8 cellular contexts compared by ENCODE assay signal in genomic region chr14:102590667-102591099, GRCh38. TPM values are rescaled to one million over a fixed set of nuclear protein-coding genes. Genes with fewer than 3 reads are reported as not detected.
DNase-seq lines count a peak whose midpoint lies in the region; ATAC-seq and TF ChIP-seq lines count a peak whose summit lies in the region.

No MANE protein-coding gene starts in this region.

- no peak for ATAC-seq in GM19397 (IDR thresholded peaks at IDR 0.05; ENCODE audit: unreplicated experiment)
- no peak for ATAC-seq in HG03039 (IDR thresholded peaks at IDR 0.05; ENCODE audit: unreplicated experiment)
- ATAC-seq in activated naive CD4-positive, alpha-beta T cell treated with anti-CD3 and anti-CD28 coated beads, Interleukin-2, amount 50 U/mL, for 72 hours = no peak

- H3K9me3 ChIP-seq in esophagus (ENCODE audit: control insufficient read depth in 2 of 2, insufficient read depth in 1 of 2, low read depth in 1 of 2, low read length in 1 of 2) = no peaks in the 10 kb centered on the region

- H3K27ac Mint-ChIP-seq in activated CD4-positive, alpha-beta T cell treated with anti-CD3 and anti-CD28 coated beads, Interleukin-2, amount 10 ng/mL, durations not matched to agents 7 days and 5 days = peak overlapping the region; percentile 71
- H3K27ac Mint-ChIP-seq in neural crest cell (ENCODE audit: unreplicated experiment) = no peak overlapping the region
- H3K27ac Mint-ChIP-seq in activated naive CD4-positive, alpha-beta T cell treated with anti-CD3 and anti-CD28 coated beads, Interleukin-2, amount 50 U/mL, for 72 hours = peak overlapping the region in 1 of 2 donors; percentile 85

- peak overlapping the region in 1 of 2 donors; percentile 68 for H3K4me3 ChIP-seq in esophagus (ENCODE audit: low read depth in 1 of 2, low read length in 2 of 2)

- H3K4me1 ChIP-seq in esophagus (ENCODE audit: control insufficient read depth in 2 of 2, insufficient read depth in 2 of 2, low read length in 1 of 2) = peaks cover 0 to 4% of the 10 kb centered on the region in 2 donors

- POLR2A ChIA-PET in activated CD4-positive, alpha-beta T cell treated with anti-CD3 and anti-CD28 coated beads, Interleukin-2, amount 10 ng/mL, durations not matched to agents 7 days and 5 days (lab: Charles Lee) = interaction anchor here (0.6 kb wide), 1 partner anchor 38 kb away, joined by 9 read pairs; no protein-coding TSS in a partner anchor

- H3K4me1 Mint-ChIP-seq in activated CD4-positive, alpha-beta T cell treated with anti-CD3 and anti-CD28 coated beads, Interleukin-2, amount 10 ng/mL, durations not matched to agents 7 days and 5 days = peaks cover 24% of the 10 kb centered on the region
- peaks cover 39% of the 10 kb centered on the region for H3K4me1 Mint-ChIP-seq in neural crest cell

- no peaks in the 10 kb centered on the region for H3K9me3 Mint-ChIP-seq in activated CD4-positive, alpha-beta T cell treated with anti-CD3 and anti-CD28 coated beads, Interleukin-2, amount 10 ng/mL, durations not matched to agents 7 days and 5 days
- H3K9me3 Mint-ChIP-seq in neural crest cell = no peaks in the 10 kb centered on the region
- H3K9me3 Mint-ChIP-seq in activated naive CD4-positive, alpha-beta T cell treated with anti-CD3 and anti-CD28 coated beads, Interleukin-2, amount 50 U/mL, for 72 hours = no peaks in the 10 kb centered on the region

- WGBS in esophagus, 2 donors = 38 to 44% methylated on average over 13 of the region's 13 CpGs

- peak overlapping the region; percentile 85 to 95 for H3K27ac ChIP-seq in esophagus (ENCODE audit: low read depth in 2 of 2, low read length in 1 of 2)

- H3K4me3 Mint-ChIP-seq in activated CD4-positive, alpha-beta T cell treated with anti-CD3 and anti-CD28 coated beads, Interleukin-2, amount 10 ng/mL, durations not matched to agents 7 days and 5 days = peak overlapping the region; percentile 92
- peak overlapping the region; percentile 92 for H3K4me3 Mint-ChIP-seq in neural crest cell

- no peaks in the 10 kb centered on the region for H3K27me3 ChIP-seq in esophagus (ENCODE audit: control insufficient read depth in 1 of 2, insufficient read depth in 2 of 2, low read length in 2 of 2)

- peaks cover 7% of the 10 kb centered on the region for H3K27me3 Mint-ChIP-seq in activated CD4-positive, alpha-beta T cell treated with anti-CD3 and anti-CD28 coated beads, Interleukin-2, amount 10 ng/mL, durations not matched to agents 7 days and 5 days
- no peaks in the 10 kb centered on the region for H3K27me3 Mint-ChIP-seq in neural crest cell (ENCODE audit: low read depth)

- no peak for DNase-seq in activated CD4-positive, alpha-beta T cell treated with anti-CD3 and anti-CD28 coated beads, Interleukin-2, amount 10 ng/mL, durations not matched to agents 7 days and 5 days
- no peak for DNase-seq in activated CD4-positive, alpha-beta T cell treated with anti-CD3 and anti-CD28 coated beads, Interleukin-2, amount 50 U/mL, for 4 hours
- DNase-seq in SK-MEL-5 (ENCODE audit: low read depth, low spot score) (peak; percentile 70), neural crest cell (ENCODE audit: low read depth, low spot score) (peak; percentile 47)
- DNase-seq in activated naive CD4-positive, alpha-beta T cell treated with anti-CD3 and anti-CD28 coated beads, Interleukin-2, amount 50 U/mL, for 72 hours (ENCODE audit: low spot score in 2 of 2) = no peak

- CTCF ChIA-PET in activated CD4-positive, alpha-beta T cell treated with anti-CD3 and anti-CD28 coated beads, Interleukin-2, amount 10 ng/mL, durations not matched to agents 7 days and 5 days (lab: Charles Lee) = interaction anchor here (1.0 to 1.3 kb wide), 3 partner anchors 18 to 66 kb away, joined by 3 read pairs; no protein-coding TSS in a partner anchor

- peak; percentile 70 for TF ChIP-seq CTCF in neural crest cell (conservative IDR thresholded peaks at IDR 0.05)

- in situ Hi-C loops in SK-MEL-5 (cut with HindIII; ENCODE audit: low pct_unique_long_range_greater_than_20kb, low sequenced_read_pairs) = no loop called here

- H3K36me3 ChIP-seq in esophagus (ENCODE audit: control insufficient read depth in 2 of 2, insufficient read depth in 2 of 2, low read length in 1 of 2) = no peaks in the 10 kb centered on the region

- peaks cover 5% of the 10 kb centered on the region for H3K36me3 Mint-ChIP-seq in activated CD4-positive, alpha-beta T cell treated with anti-CD3 and anti-CD28 coated beads, Interleukin-2, amount 10 ng/mL, durations not matched to agents 7 days and 5 days (ENCODE audit: low read depth)
- H3K36me3 Mint-ChIP-seq in neural crest cell (ENCODE audit: low read depth) = no peaks in the 10 kb centered on the region
- H3K36me3 Mint-ChIP-seq in activated naive CD4-positive, alpha-beta T cell treated with anti-CD3 and anti-CD28 coated beads, Interleukin-2, amount 50 U/mL, for 72 hours = peaks cover 5 to 6% of the 10 kb centered on the region in 2 donors

RNA-seq across cellular contexts. Expression of gene RCOR1, which starts 1.8 kb away (rescaled TPM):
- total RNA-seq in activated CD4-positive, alpha-beta T cell treated with anti-CD3 and anti-CD28 coated beads, Interleukin-2, amount 10 ng/mL, durations not matched to agents 7 days and 5 days = 10 to 100 TPM; 21.7 to 23.7 TPM
- 11.3 and 11.6 TPM in 2 replicates for total RNA-seq in SK-MEL-5 (2014; rRNA removed; shearing (Covaris generic))
- 14.1 and 21.1 TPM in 2 replicates for polyA plus RNA-seq in SK-MEL-5 (2015; cell fraction: cytosol; rRNA removed)
- 11.3 and 11.9 TPM in 2 replicates for polyA plus RNA-seq in SK-MEL-5 (2015; cell fraction: nucleus; rRNA removed)
- 10 to 100 TPM; 11.8 to 19.3 TPM for polyA plus RNA-seq in esophagus
- total RNA-seq in neural crest cell = 27.3 and 27.8 TPM in 2 replicates
- total RNA-seq in activated naive CD4-positive, alpha-beta T cell treated with anti-CD3 and anti-CD28 coated beads, Interleukin-2, amount 50 U/mL, for 72 hours = 10 to 100 TPM; 22.6 to 23.7 TPM

Comparison
In these comparisons a context has a peak if more than half of its experiments do, and no peak if none do; other contexts are left out.
1. DNase-seq: peak in SK-MEL-5 (single experiment) and neural crest cell (single experiment); none in activated CD4-positive, alpha-beta T cell treated with anti-CD3 and anti-CD28 coated beads, Interleukin-2, amount 10 ng/mL, durations not matched to agents 7 days and 5 days (single experiment), activated CD4-positive, alpha-beta T cell treated with anti-CD3 and anti-CD28 coated beads, Interleukin-2, amount 50 U/mL, for 4 hours (0 of 2) and activated naive CD4-positive, alpha-beta T cell treated with anti-CD3 and anti-CD28 coated beads, Interleukin-2, amount 50 U/mL, for 72 hours (0 of 2).